Comparison of ENCODE assay signal across 12 cellular contexts in the genomic region with DNA sequence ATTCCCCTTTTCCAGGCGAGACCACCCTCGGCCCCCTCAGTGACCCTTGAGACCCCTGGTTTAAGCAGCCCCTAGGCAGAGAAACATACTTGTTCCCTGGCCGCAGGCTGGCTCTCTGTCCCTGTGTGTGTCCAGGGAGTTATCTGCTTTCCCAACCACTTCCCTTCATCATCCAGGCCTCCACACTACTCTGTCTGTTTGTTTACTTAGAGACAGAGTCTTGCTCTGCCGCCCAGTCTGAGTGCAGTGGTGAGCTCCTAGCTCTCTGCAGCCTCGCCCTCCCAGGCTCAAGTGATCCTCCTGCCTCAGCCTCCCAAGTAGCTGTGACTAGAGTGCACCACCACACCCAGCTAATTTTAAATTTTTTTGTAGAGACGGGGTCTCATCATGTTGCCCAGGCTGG. TPM values are rescaled to one million over a fixed set of nuclear protein-coding genes. Genes with fewer than 3 reads are reported as not detected.
A peak's percentile ranks its signal among the peaks of the same experiment; 100 is the strongest.
DNase-seq lines count a peak whose midpoint lies in the region; ATAC-seq and TF ChIP-seq lines count a peak whose summit lies in the region.
"Had no signal": no experiment of that assay in that cellular context is flagged by ENCODE, and none has a peak within 500 bp of the region (broad histone marks: within the 10 kb centered on the region; RNA-seq: fewer than 3 reads in every experiment).

No MANE protein-coding gene starts in this region.

- H3K4me3 ChIP-seq in PC-9 (no peak overlapping the region), lower lobe of right lung (no peak overlapping the region)
- H3K4me3 ChIP-seq in CD8-positive, alpha-beta memory T cell (ENCODE audit: low read length), result no peak overlapping the region

- no TSS peak for BruUV-seq in PC-9 (replicated peaks; lab: Mats Ljungman, UMichigan)

- CTCF ChIA-PET in PC-9 (lab: Charles Lee), result no interaction called here
- CTCF ChIA-PET in CD8-positive, alpha-beta memory T cell (lab: Charles Lee), result interaction anchor here (2.1 kb wide), 1 partner anchor 11 kb away, joined by 5 read pairs; no protein-coding TSS in a partner anchor

- H3K9me3 ChIP-seq in PC-9 (ENCODE audit: insufficient read depth, low read depth) (no peaks in the 10 kb centered on the region), lower lobe of right lung (no peaks in the 10 kb centered on the region)
- no peaks in the 10 kb centered on the region for H3K9me3 ChIP-seq in CD8-positive, alpha-beta memory T cell (ENCODE audit: low read length)

- H4K20me1 ChIP-seq in PC-9 (ENCODE audit: insufficient read depth), result no peaks in the 10 kb centered on the region

- H3K36me3 ChIP-seq in PC-9 (ENCODE audit: low read depth) (no peaks in the 10 kb centered on the region), lower lobe of right lung (no peaks in the 10 kb centered on the region)
- H3K36me3 ChIP-seq in CD8-positive, alpha-beta memory T cell (ENCODE audit: insufficient read depth, low read length), result no peaks in the 10 kb centered on the region

- no peaks in the 10 kb centered on the region for H3K79me2 ChIP-seq in PC-9 (ENCODE audit: low read depth)

- peak overlapping the region; percentile 85 for H3K4me2 ChIP-seq in PC-9

- H3K27ac ChIP-seq in PC-9 (no peak overlapping the region), lower lobe of right lung (peak overlapping the region; percentile 89), substantia nigra (ENCODE audit: low read depth, low read length, poor library complexity, severe bottlenecking) (peak overlapping the region; percentile 98)
- H3K27ac ChIP-seq in CD8-positive, alpha-beta memory T cell (ENCODE audit: low read depth, low read length), result no peak overlapping the region

- peaks cover 3 to 7% (median 5%) of the 10 kb centered on the region in 3 donors for H3K4me1 Mint-ChIP-seq in CD8-positive, alpha-beta memory T cell

- no peak overlapping the region for H3K4me3 Mint-ChIP-seq in CD8-positive, alpha-beta memory T cell
- H3K4me3 Mint-ChIP-seq: activated CD4-positive, alpha-beta T cell treated with anti-CD3 and anti-CD28 coated beads, Interleukin-2, amount 10 ng/mL, durations not matched to agents 7 days and 5 days had no signal

- intact Hi-C loops in PC-9 (cut with micrococcal nuclease; ENCODE audit: unreplicated experiment) (loop anchor here (10.0 kb wide), 1 partner anchor 85 kb away; a partner anchor contains a TSS), lower lobe of right lung (cut with DNase I) (no loop called here)

- no peaks in the 10 kb centered on the region for H3K9me2 ChIP-seq in PC-9 (ENCODE audit: insufficient read depth)

- H3K4me1 ChIP-seq in PC-9 (replicated peaks; ENCODE audit: insufficient read depth) (peaks cover 49% of the 10 kb centered on the region), lower lobe of right lung (peaks cover 57% of the 10 kb centered on the region)
- H3K4me1 ChIP-seq in CD8-positive, alpha-beta memory T cell (ENCODE audit: insufficient read depth, low read length), result no peaks in the 10 kb centered on the region

- no peaks in the 10 kb centered on the region for H3K9me3 Mint-ChIP-seq in CD8-positive, alpha-beta memory T cell
- H3K9me3 Mint-ChIP-seq: activated CD4-positive, alpha-beta T cell treated with anti-CD3 and anti-CD28 coated beads, Interleukin-2, amount 10 ng/mL, durations not matched to agents 7 days and 5 days had no signal

- no peaks in the 10 kb centered on the region for H3K36me3 Mint-ChIP-seq in CD8-positive, alpha-beta memory T cell

- no peak overlapping the region for H2AFZ ChIP-seq in PC-9

- ATAC-seq in lower lobe of right lung (no peak), GM18873 (IDR thresholded peaks at IDR 0.05; ENCODE audit: low FRiP score, unreplicated experiment) (no peak)

- H3K27me3 ChIP-seq in PC-9 (ENCODE audit: insufficient read depth, low read depth) (no peaks in the 10 kb centered on the region), lower lobe of right lung (ENCODE audit: low read depth) (peaks cover 9% of the 10 kb centered on the region)
- H3K27me3 ChIP-seq in CD8-positive, alpha-beta memory T cell (ENCODE audit: insufficient read depth, low read length, poor library complexity, severe bottlenecking), result peaks cover 2% of the 10 kb centered on the region

- no peak for TF ChIP-seq CTCF in PC-9 (conservative IDR thresholded peaks at IDR 0.05)
- TF ChIP-seq CTCF in lower lobe of right lung (IDR thresholded peaks at IDR 0.05), result no peak

- peak overlapping the region in 1 of 8 donors; percentile 2 for H3K27ac Mint-ChIP-seq in CD8-positive, alpha-beta memory T cell
- H3K27ac Mint-ChIP-seq: activated CD4-positive, alpha-beta T cell treated with anti-CD3 and anti-CD28 coated beads, Interleukin-2, amount 10 ng/mL, durations not matched to agents 7 days and 5 days had no signal

- H3K27me3 Mint-ChIP-seq in CD8-positive, alpha-beta memory T cell, result peaks cover 19 to 29% of the 10 kb centered on the region in 2 donors

- POLR2A ChIA-PET in PC-9 (lab: Charles Lee; ENCODE audit: unreplicated experiment), result interaction anchor here (0.5 kb wide), 1 partner anchor 28 kb away, joined by 3 read pairs; no protein-coding TSS in a partner anchor
- POLR2A ChIA-PET in CD8-positive, alpha-beta memory T cell (lab: Charles Lee), result no interaction called here

- DNase-seq in PC-9 (no peak), dermis microvascular lymphatic vessel endothelial cell (ENCODE audit: low read depth in 2 of 2) (peak; percentile 60 to 74), lower lobe of right lung (no peak), substantia nigra (lab: John Stamatoyannopoulos, UW) (no peak), islet precursor cell (no peak), NCI-H1436 (lab: John Stamatoyannopoulos, UW) (no peak)
- DNase-seq in CD8-positive, alpha-beta memory T cell, result no peak
- DNase-seq: activated CD4-positive, alpha-beta T cell treated with anti-CD3 and anti-CD28 coated beads, Interleukin-2, amount 10 ng/mL, durations not matched to agents 7 days and 5 days; foreskin melanocyte; NCI-H1105 treated with DMSO at 0.1 percent for 48 hours had no signal

- peaks cover 27% of the 10 kb centered on the region; the same call in 1 of the 2 replicates for H3F3A ChIP-seq in PC-9 (ENCODE audit: insufficient read depth, low read depth)

RNA-seq across cellular contexts. Expression of a gene that starts 5.8 kb away (rescaled TPM):
- 56.6 and 65.9 TPM in 2 replicates for total RNA-seq in PC-9 (2021)
- 6.9 and 7.7 TPM in 2 replicates for total RNA-seq in dermis microvascular lymphatic vessel endothelial cell
- 58.7 TPM for total RNA-seq in lower lobe of right lung
- under 1 TPM in 1 of 2 experiments, not detected in 1; 0.31 TPM for total RNA-seq in CD8-positive, alpha-beta memory T cell
- not detected for polyA plus RNA-seq in CD8-positive, alpha-beta memory T cell

RNA-seq across cellular contexts. Expression of a gene that starts 8.6 kb away (rescaled TPM):
- 14.7 and 18.9 TPM in 2 replicates for total RNA-seq in PC-9 (2021)
- total RNA-seq in dermis microvascular lymphatic vessel endothelial cell, result 0.25 and 0.26 TPM in 2 replicates
- total RNA-seq in lower lobe of right lung, result 22.3 TPM
- total RNA-seq in CD8-positive, alpha-beta memory T cell, result not detected
- polyA plus RNA-seq in CD8-positive, alpha-beta memory T cell, result not detected
- total RNA-seq: activated CD4-positive, alpha-beta T cell treated with anti-CD3 and anti-CD28 coated beads, Interleukin-2, amount 10 ng/mL, durations not matched to agents 7 days and 5 days; myocyte had no signal

RNA-seq across cellular contexts. Expression of a gene that starts 19.8 kb away (rescaled TPM):
- 4.0 and 4.2 TPM in 2 replicates for total RNA-seq in PC-9 (2021)
- 0.39 and 0.89 TPM in 2 replicates for total RNA-seq in dermis microvascular lymphatic vessel endothelial cell
- total RNA-seq in lower lobe of right lung, result 7.8 TPM
- 1 to 10 TPM in 1 of 2 experiments, under 1 TPM in 1; 0.53 to 1.9 TPM for total RNA-seq in CD8-positive, alpha-beta memory T cell
- 4.3 TPM for polyA plus RNA-seq in CD8-positive, alpha-beta memory T cell
- total RNA-seq: myocyte had no signal

RNA-seq across cellular contexts. Expression of a gene that starts 22.6 kb away (rescaled TPM):
- total RNA-seq in PC-9 (2021) (90.5 and 90.8 TPM in 2 replicates), dermis microvascular lymphatic vessel endothelial cell (88.1 and 95.9 TPM in 2 replicates), lower lobe of right lung (79.8 TPM)
- total RNA-seq in CD8-positive, alpha-beta memory T cell, result 100 to 1,000 TPM; 206 to 208 TPM
- polyA plus RNA-seq in CD8-positive, alpha-beta memory T cell, result 198 TPM

RNA-seq across cellular contexts. Expression of a gene that starts 30.5 kb away (rescaled TPM):
- total RNA-seq in PC-9 (2021), result 162 and 183 TPM in 2 replicates
- total RNA-seq in dermis microvascular lymphatic vessel endothelial cell, result 44.2 and 73.3 TPM in 2 replicates
- total RNA-seq in lower lobe of right lung, result 165 TPM
- total RNA-seq in CD8-positive, alpha-beta memory T cell, result 100 to 1,000 TPM; 119 to 124 TPM
- 29.0 TPM for polyA plus RNA-seq in CD8-positive, alpha-beta memory T cell

Comparison
In these comparisons a context has a peak if more than half of its experiments do, and no peak if none do; other contexts are left out.
1. DNase-seq: peak in dermis microvascular lymphatic vessel endothelial cell (2 of 2); none in PC-9 (0 of 2), lower lobe of right lung (single experiment), substantia nigra (0 of 49), islet precursor cell (single experiment), CD8-positive, alpha-beta memory T cell (0 of 5) and NCI-H1436 (single experiment).
2. H3K27ac ChIP-seq: peak in lower lobe of right lung (single experiment) and substantia nigra (single experiment); none in PC-9 (single experiment) and CD8-positive, alpha-beta memory T cell (single experiment).
3. RNA of a gene that starts 8.6 kb away (total RNA-seq): 22.3 TPM in lower lobe of right lung (single experiment) and 14.7 to 18.9 TPM in PC-9; 0.25 to 0.26 TPM in dermis microvascular lymphatic vessel endothelial cell and not detected in CD8-positive, alpha-beta memory T cell; every median in the first group is over 10 times any median in the second.